Comparison of ENCODE assay signal across 1 cellular context in the genomic region with DNA sequence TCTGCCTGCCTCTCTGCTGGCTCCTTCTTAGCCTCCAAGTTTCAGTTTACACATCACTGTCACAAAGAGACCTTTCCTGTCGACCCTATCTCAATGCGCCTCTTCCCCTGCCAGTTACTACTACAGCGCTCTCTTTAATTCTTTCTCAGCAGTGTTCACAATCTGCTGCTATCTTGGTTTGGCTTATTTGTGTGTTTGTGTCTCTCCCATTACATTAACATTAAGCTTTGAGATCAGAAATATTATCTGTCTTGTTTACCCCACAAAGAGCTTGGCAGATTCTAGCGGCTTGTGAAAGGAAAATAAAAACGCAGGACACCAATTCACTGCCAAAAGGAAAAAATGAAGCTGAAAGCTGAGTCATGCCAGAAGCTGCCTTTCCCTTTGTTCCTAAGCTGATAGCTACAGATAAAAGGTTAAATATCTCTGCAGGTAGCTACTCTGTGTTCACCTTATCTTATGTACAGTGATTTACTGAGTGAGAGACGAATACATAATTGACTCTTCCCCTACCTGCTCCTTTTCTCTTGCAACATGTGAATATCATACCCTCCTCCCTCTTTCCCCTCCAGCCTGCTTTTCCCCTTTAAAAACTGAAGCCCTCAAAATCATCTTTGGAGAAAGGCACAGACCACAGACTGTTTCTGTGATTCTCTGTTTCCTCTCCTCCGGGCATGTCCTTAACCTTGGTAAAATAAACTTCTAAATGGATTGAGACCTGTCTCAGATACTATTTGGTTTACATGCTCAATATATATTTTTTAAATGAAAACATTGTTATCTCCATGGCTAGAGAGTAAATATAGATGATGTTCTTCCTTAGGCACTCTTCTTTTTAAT.
TF ChIP-seq lines count a peak whose summit lies in the region.

No MANE protein-coding gene starts in this region.

TF ChIP-seq in HCT116, 20 proteins besides CTCF, POLR2A, EP300 and RAD21:
- TF ChIP-seq EZH2 (IDR thresholded peaks at IDR 0.05) (no peak), ZNF274 (IDR thresholded peaks at IDR 0.05; ENCODE audit: low read depth, low read length) (no peak), CBX3 (IDR thresholded peaks at IDR 0.05; ENCODE audit: low read depth) (no peak), SP1 (IDR thresholded peaks at IDR 0.05; ENCODE audit: low read depth) (no peak), FOSL1 (IDR thresholded peaks at IDR 0.05; ENCODE audit: low read depth) (peak; percentile 71), JUND (IDR thresholded peaks at IDR 0.05) (peak; percentile 59), TCF7L2 (IDR thresholded peaks at IDR 0.05; ENCODE audit: borderline replicate concordance, extremely low read depth, insufficient read depth, insufficient read length) (peak; percentile 17), YY1 (IDR thresholded peaks at IDR 0.05; ENCODE audit: extremely low read depth, insufficient replicate concordance, low read depth, low read length) (no peak)
TF ChIP-seq in HCT116: peak in this region for 3.
